ENCODE assay signal across 2 cellular contexts in the genomic region with DNA sequence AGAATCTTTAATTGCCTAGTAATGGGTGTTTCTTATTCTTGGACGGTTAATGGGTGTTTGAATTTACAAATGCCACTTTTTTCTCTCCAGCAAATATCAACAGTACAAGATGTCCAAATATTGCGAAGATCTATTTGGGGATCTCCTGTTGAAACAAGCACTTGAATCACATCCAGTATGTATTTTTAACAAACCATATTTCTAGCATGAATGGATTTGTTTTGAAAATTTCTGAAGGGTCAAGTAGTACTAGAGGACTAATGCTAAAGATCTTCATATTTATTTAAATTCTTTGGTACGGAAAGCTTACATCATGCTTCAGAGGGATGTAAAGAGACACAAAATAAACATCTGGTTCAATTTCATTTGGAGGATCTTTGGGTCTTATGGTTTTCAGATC.
TF ChIP-seq lines count a peak whose summit lies in the region.

No MANE protein-coding gene starts in this region.

TF ChIP-seq in IMR-90, 13 proteins besides CTCF, POLR2A, EP300 and RAD21 (continued from another document):
- TF ChIP-seq, protein P1, sequence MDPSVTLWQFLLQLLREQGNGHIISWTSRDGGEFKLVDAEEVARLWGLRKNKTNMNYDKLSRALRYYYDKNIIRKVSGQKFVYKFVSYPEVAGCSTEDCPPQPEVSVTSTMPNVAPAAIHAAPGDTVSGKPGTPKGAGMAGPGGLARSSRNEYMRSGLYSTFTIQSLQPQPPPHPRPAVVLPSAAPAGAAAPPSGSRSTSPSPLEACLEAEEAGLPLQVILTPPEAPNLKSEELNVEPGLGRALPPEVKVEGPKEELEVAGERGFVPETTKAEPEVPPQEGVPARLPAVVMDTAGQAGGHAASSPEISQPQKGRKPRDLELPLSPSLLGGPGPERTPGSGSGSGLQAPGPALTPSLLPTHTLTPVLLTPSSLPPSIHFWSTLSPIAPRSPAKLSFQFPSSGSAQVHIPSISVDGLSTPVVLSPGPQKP (IDR thresholded peaks at IDR 0.05; ENCODE audit: borderline replicate concordance, low read depth, low read length): no peak
- TF ChIP-seq NFE2L2 (IDR thresholded peaks at IDR 0.05; ENCODE audit: low read depth, low read length) (no peak), BHLHE40 (IDR thresholded peaks at IDR 0.05; ENCODE audit: low read depth, low read length) (no peak)

TF ChIP-seq in HEK293T, 16 proteins besides CTCF, POLR2A, EP300 and RAD21 (continued from another document):
- TF ChIP-seq BHLHE40 (IDR thresholded peaks at IDR 0.05; ENCODE audit: borderline replicate concordance) (no peak), FOXA1 (IDR thresholded peaks at IDR 0.05) (no peak), FOXM1 (IDR thresholded peaks at IDR 0.05; ENCODE audit: borderline replicate concordance) (no peak), ZNF384 (IDR thresholded peaks at IDR 0.05) (no peak)
